Comparison of ENCODE assay signal across 20 cellular contexts in genomic region chr21:31915566-31915965, GRCh38. TPM values are rescaled to one million over a fixed set of nuclear protein-coding genes. Genes with fewer than 3 reads are reported as not detected.
"Had no signal": no experiment of that assay in that cellular context is flagged by ENCODE, and none has a peak within 500 bp of the region (broad histone marks: within the 10 kb centered on the region; RNA-seq: fewer than 3 reads in every experiment).

No MANE protein-coding gene starts in this region.

- DNase-seq: activated CD4-positive, alpha-beta T cell treated with anti-CD3 and anti-CD28 coated beads for 1 hour; activated CD4-positive, alpha-beta T cell treated with anti-CD3 and anti-CD28 coated beads, Interleukin-2, amount 50 U/mL, for 1 hour; activated T-cell treated with anti-CD3 and anti-CD28 coated beads, Interleukin-2, amount 50 U/mL, for 1 hour; aorta; heart left ventricle; left cardiac atrium; occipital lobe; small intestine; stimulated activated CD8-positive, alpha-beta memory T cell treated with anti-CD3 and anti-CD28 coated beads, Interleukin-4, amount 100 ng/mL, for 48 hours; stimulated activated naive B cell treated with anti-CD40 and anti-IgM and Interleukin-4, amounts not matched to agents 10 μg/mL and 1 μg/mL and 100 μg/mL, for 72 hours; transverse colon had no signal

- H3K9me3 Mint-ChIP-seq: activated naive CD4-positive, alpha-beta T cell treated with anti-CD3 and anti-CD28 coated beads, Interleukin-2, amount 50 U/mL, for 72 hours; activated T-helper 17 cell treated with anti-CD3 and anti-CD28 coated beads, Interleukin-2, amount 50 U/mL, for 72 hours; stimulated activated naive B cell treated with anti-CD40 and anti-IgM and Interleukin-4, amounts not matched to agents 10 μg/mL and 1 μg/mL and 100 μg/mL, for 72 hours had no signal

- H3K27me3 Mint-ChIP-seq: brain had no signal

- ATAC-seq: activated naive CD4-positive, alpha-beta T cell treated with anti-CD3 and anti-CD28 coated beads, Interleukin-2, amount 50 U/mL, for 72 hours; activated T-helper 17 cell treated with anti-CD3 and anti-CD28 coated beads, Interleukin-2, amount 50 U/mL, for 72 hours; heart left ventricle; left cardiac atrium; sciatic nerve; stimulated activated naive B cell treated with anti-CD40 and anti-IgM and Interleukin-4, amounts not matched to agents 10 μg/mL and 1 μg/mL and 100 μg/mL, for 72 hours had no signal

- H3K36me3 ChIP-seq: heart left ventricle, transverse colon had no signal

- H3K4me3 Mint-ChIP-seq: activated T-helper 17 cell treated with anti-CD3 and anti-CD28 coated beads, Interleukin-2, amount 50 U/mL, for 72 hours; brain; memory B cell; neural crest cell; stimulated activated naive B cell treated with anti-CD40 and anti-IgM and Interleukin-4, amounts not matched to agents 10 μg/mL and 1 μg/mL and 100 μg/mL, for 72 hours had no signal

- H3K27me3 ChIP-seq: heart left ventricle, transverse colon had no signal

- FAIRE-seq: endometrium, small intestine, TTC549 had no signal

- H3K4me1 Mint-ChIP-seq: activated T-helper 17 cell treated with anti-CD3 and anti-CD28 coated beads, Interleukin-2, amount 50 U/mL, for 72 hours; memory B cell; stimulated activated naive B cell treated with anti-CD40 and anti-IgM and Interleukin-4, amounts not matched to agents 10 μg/mL and 1 μg/mL and 100 μg/mL, for 72 hours had no signal

- H3K36me3 Mint-ChIP-seq: activated naive CD4-positive, alpha-beta T cell treated with anti-CD3 and anti-CD28 coated beads, Interleukin-2, amount 50 U/mL, for 72 hours; memory B cell; stimulated activated naive B cell treated with anti-CD40 and anti-IgM and Interleukin-4, amounts not matched to agents 10 μg/mL and 1 μg/mL and 100 μg/mL, for 72 hours had no signal

- H3K27ac Mint-ChIP-seq: activated naive CD4-positive, alpha-beta T cell treated with anti-CD3 and anti-CD28 coated beads, Interleukin-2, amount 50 U/mL, for 72 hours; activated T-helper 17 cell treated with anti-CD3 and anti-CD28 coated beads, Interleukin-2, amount 50 U/mL, for 72 hours; memory B cell; stimulated activated naive B cell treated with anti-CD40 and anti-IgM and Interleukin-4, amounts not matched to agents 10 μg/mL and 1 μg/mL and 100 μg/mL, for 72 hours had no signal

- H3K4me3 ChIP-seq: heart left ventricle, transverse colon had no signal

- H3K4me1 ChIP-seq: heart left ventricle, transverse colon had no signal

- H3K9me3 ChIP-seq: transverse colon had no signal

- H3K27ac ChIP-seq: heart left ventricle, transverse colon had no signal

RNA-seq across cellular contexts. Expression of gene HUNK, which starts 42.7 kb away (rescaled TPM):
- total RNA-seq: myocyte had no signal
